ENCODE assay signal across 19 cellular contexts in the genomic region with DNA sequence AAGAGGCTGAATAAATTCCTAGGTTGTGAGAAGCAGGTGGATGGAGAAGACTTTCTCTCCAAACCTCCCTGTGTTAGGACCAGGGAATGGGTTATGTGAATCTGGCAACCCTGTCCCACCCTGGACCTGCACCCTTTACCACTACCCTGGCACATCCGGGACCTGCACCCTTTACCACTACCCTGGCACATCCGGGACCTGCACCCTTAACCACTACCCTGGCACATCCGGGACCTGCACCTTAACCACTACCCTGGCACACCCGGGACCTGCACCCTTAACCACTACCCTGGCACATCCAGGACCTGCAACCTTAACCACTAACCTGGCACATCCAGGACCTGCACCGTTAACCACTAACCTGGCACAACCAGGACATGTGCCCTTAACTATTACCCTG.
"Had no signal": no experiment of that assay in that cellular context is flagged by ENCODE, and none has a peak within 500 bp of the region (broad histone marks: within the 10 kb centered on the region; RNA-seq: fewer than 3 reads in every experiment).

No MANE protein-coding gene starts in this region.

- H3K27me3 Mint-ChIP-seq: dendritic cell treated with granulocyte-macrophage colony-stimulating factor and Interleukin-4, amounts not matched to agents 40 ng/mL and 50 ng/mL, for 4 days; memory B cell; stimulated activated memory B cell treated with anti-CD40 and anti-IgM and Interleukin-4, amounts not matched to agents 10 μg/mL and 1 μg/mL and 100 μg/mL, for 72 hours; stimulated activated naive CD8-positive, alpha-beta T cell treated with anti-CD3 and anti-CD28 coated beads, Interleukin-15, amount 100 ng/mL, for 72 hours had no signal

- H3K27me3 ChIP-seq: neutrophil, testis, tibial nerve, upper lobe of right lung, vagina had no signal

- H3K4me1 ChIP-seq: esophagus squamous epithelium, left lung, lower lobe of right lung, testis, tibial nerve, upper lobe of right lung, vagina had no signal

- H3K4me3 ChIP-seq: esophagus squamous epithelium, left lung, lower lobe of right lung, skin epidermis, testis, tibial nerve, upper lobe of right lung, vagina had no signal

- H3K36me3 ChIP-seq: esophagus squamous epithelium, lower lobe of right lung, tibial nerve, upper lobe of right lung, vagina had no signal

- H3K4me3 Mint-ChIP-seq: dendritic cell treated with granulocyte-macrophage colony-stimulating factor and Interleukin-4, amounts not matched to agents 40 ng/mL and 50 ng/mL, for 4 days; memory B cell; stimulated activated memory B cell treated with anti-CD40 and anti-IgM and Interleukin-4, amounts not matched to agents 10 μg/mL and 1 μg/mL and 100 μg/mL, for 72 hours; stimulated activated naive CD8-positive, alpha-beta T cell treated with anti-CD3 and anti-CD28 coated beads, Interleukin-15, amount 100 ng/mL, for 72 hours had no signal

- H3K9me3 Mint-ChIP-seq: dendritic cell treated with granulocyte-macrophage colony-stimulating factor and Interleukin-4, amounts not matched to agents 40 ng/mL and 50 ng/mL, for 4 days; immature natural killer cell; memory B cell; stimulated activated memory B cell treated with anti-CD40 and anti-IgM and Interleukin-4, amounts not matched to agents 10 μg/mL and 1 μg/mL and 100 μg/mL, for 72 hours; stimulated activated naive CD8-positive, alpha-beta T cell treated with anti-CD3 and anti-CD28 coated beads, Interleukin-15, amount 100 ng/mL, for 72 hours had no signal

- ATAC-seq: left lung; lower lobe of right lung; sciatic nerve; stimulated activated memory B cell treated with anti-CD40 and anti-IgM and Interleukin-4, amounts not matched to agents 10 μg/mL and 1 μg/mL and 100 μg/mL, for 72 hours; stimulated activated naive CD8-positive, alpha-beta T cell treated with anti-CD3 and anti-CD28 coated beads, Interleukin-15, amount 100 ng/mL, for 72 hours; upper lobe of right lung had no signal

- H3K27ac Mint-ChIP-seq: dendritic cell treated with granulocyte-macrophage colony-stimulating factor and Interleukin-4, amounts not matched to agents 40 ng/mL and 50 ng/mL, for 4 days; stimulated activated memory B cell treated with anti-CD40 and anti-IgM and Interleukin-4, amounts not matched to agents 10 μg/mL and 1 μg/mL and 100 μg/mL, for 72 hours; stimulated activated naive CD8-positive, alpha-beta T cell treated with anti-CD3 and anti-CD28 coated beads, Interleukin-15, amount 100 ng/mL, for 72 hours had no signal

- H3K9me3 ChIP-seq: esophagus squamous epithelium, left lung, lower lobe of right lung, neutrophil, testis, tibial nerve, upper lobe of right lung, vagina had no signal

- H3K27ac ChIP-seq: esophagus squamous epithelium, left lung, lower lobe of right lung, neutrophil, skin epidermis, testis, tibial nerve, upper lobe of right lung, vagina had no signal

- DNase-seq: esophagus squamous epithelium; foreskin fibroblast; immature natural killer cell; left lung; lower lobe of right lung; midbrain; posterior cingulate gyrus; stimulated activated CD4-positive, alpha-beta T cell treated with anti-CD3 and anti-CD28 coated beads, Interleukin-12 subunit alpha, Interleukin-12 subunit beta, amount 100 ng/mL, for 4 hours; stimulated activated naive CD8-positive, alpha-beta T cell treated with anti-CD3 and anti-CD28 coated beads, Interleukin-15, amount 100 ng/mL, for 72 hours; testis; upper lobe of right lung had no signal
